ENCODE assay signal across 8 cellular contexts in genomic region chr12:47808574-47809380, GRCh38.
DNase-seq lines count a peak whose midpoint lies in the region; ATAC-seq and TF ChIP-seq lines count a peak whose summit lies in the region.

No MANE protein-coding gene starts in this region.

- ATAC-seq in HG03097 (IDR thresholded peaks at IDR 0.05; ENCODE audit: low FRiP score, unreplicated experiment) (no peak), GM21526 (IDR thresholded peaks at IDR 0.05; ENCODE audit: low FRiP score, unreplicated experiment) (no peak)

- H3K9me3 ChIP-seq in BLaER1 = no peaks in the 10 kb centered on the region

- H3K27ac ChIP-seq in BLaER1 = peak overlapping the region; percentile 98

- no peaks in the 10 kb centered on the region for H3K27me3 ChIP-seq in BLaER1

- H3K4me1 ChIP-seq in BLaER1 = peaks cover 97% of the 10 kb centered on the region

- TF ChIP-seq CTCF in fibroblast of mammary gland (conservative IDR thresholded peaks at IDR 0.05; ENCODE audit: control insufficient read depth, insufficient read depth, low read depth, low read length) = peak; percentile 6

- peaks cover 18% of the 10 kb centered on the region; the same call in 1 of the 2 replicates for H3K36me3 ChIP-seq in BLaER1

- peak overlapping the region; percentile 97 for H3K4me2 ChIP-seq in BLaER1

- peak overlapping the region; percentile 65 for H3K4me3 ChIP-seq in BLaER1
- H3K4me3 ChIP-seq in fibroblast of mammary gland (ENCODE audit: control insufficient read depth, low read depth, low read length) = no peak overlapping the region

- peak; percentile 61 for DNase-seq in KG1 (lab: John Stamatoyannopoulos, UW)
- DNase-seq in activated T-cell treated with anti-CD3 and anti-CD28 coated beads for 48 hours (ENCODE audit: low read depth) = peak; percentile 68
- peak; percentile 37 for DNase-seq in fibroblast of mammary gland (ENCODE audit: low read depth)
- peak; percentile 48 for DNase-seq in stimulated activated CD4-positive, alpha-beta T cell treated with anti-CD3 and anti-CD28 coated beads, Interleukin-4, amount 100 ng/mL, for 24 hours
- no peak for DNase-seq in iPS-NIHi7 (ENCODE audit: extremely low spot score)

- peak overlapping the region; percentile 77 for H3K9ac ChIP-seq in BLaER1

- H4K20me1 ChIP-seq in BLaER1 = peaks cover 76% of the 10 kb centered on the region
